8 cellular contexts compared by ENCODE assay signal in genomic region chr10:27360581-27361172, GRCh38.
DNase-seq lines count a peak whose midpoint lies in the region; ATAC-seq and TF ChIP-seq lines count a peak whose summit lies in the region.

No MANE protein-coding gene starts in this region.

- CTCF ChIA-PET in GM10248 (lab: Yijun Ruan, JAX) = interaction anchor here (0.6 to 2.2 kb wide), 24 partner anchors 9 to 635 kb away, joined by 3 to 13 read pairs (median 4); no protein-coding TSS in a partner anchor
- CTCF ChIA-PET in SK-N-SH (lab: Yijun Ruan, JAX) = interaction anchor here (0.5 to 2.0 kb wide), 19 partner anchors 9 to 839 kb away, joined by 3 to 23 read pairs (median 4); partner anchors contain the start of gene ABI1

- POLR2A ChIA-PET in GM10248 (lab: Yijun Ruan, JAX) (no interaction called here), SK-N-SH (lab: Yijun Ruan, JAX) (no interaction called here)

- no peak overlapping the region for H3K4me3 Mint-ChIP-seq in H9

- H3K27me3 Mint-ChIP-seq in H9 (ENCODE audit: low read depth) = no peaks in the 10 kb centered on the region

- H4K5ac ChIP-seq in H9 (ENCODE audit: insufficient read length, low read depth, low read length) = no peak overlapping the region

- peak; percentile 100 for TF ChIP-seq RAD21 in SK-N-SH (IDR thresholded peaks at IDR 0.05; ENCODE audit: low read length)

- H4K20me1 ChIP-seq in H9 (ENCODE audit: control insufficient read depth, insufficient read depth, insufficient read length) (no peaks in the 10 kb centered on the region), MM.1S (ENCODE audit: insufficient read depth, low read length) (no peaks in the 10 kb centered on the region), SK-N-SH (ENCODE audit: insufficient read depth) (no peaks in the 10 kb centered on the region)

- H2AK5ac ChIP-seq in H9 (ENCODE audit: insufficient read length, low read length) = no peak overlapping the region

- H3T11ph ChIP-seq in H9 (ENCODE audit: low read length) = no peak overlapping the region

- H3K36me3 ChIP-seq in MM.1S (replicated peaks; ENCODE audit: insufficient read depth, low read length) (no peaks in the 10 kb centered on the region), SK-N-SH (replicated peaks in 1 of 2; ENCODE audit: control insufficient read depth in 1 of 2, insufficient read depth in 2 of 2, low read length in 1 of 2) (no peaks in the 10 kb centered on the region), psoas muscle (ENCODE audit: insufficient read depth in 1 of 2, low read depth in 1 of 2) (no peaks in the 10 kb centered on the region), aorta (ENCODE audit: control insufficient read depth in 1 of 2, insufficient read depth in 2 of 2, low read length in 1 of 2) (no peaks in the 10 kb centered on the region)

- H3F3A ChIP-seq in MM.1S (ENCODE audit: insufficient read depth, low read length) (no peaks in the 10 kb centered on the region), SK-N-SH (replicated peaks; ENCODE audit: insufficient read depth) (no peaks in the 10 kb centered on the region)

- no peak overlapping the region for H2BK15ac ChIP-seq in H9 (ENCODE audit: low read depth, low read length)

- H3K9me3 ChIP-seq in H9 (ENCODE audit: control insufficient read depth, low read depth, low read length) (no peaks in the 10 kb centered on the region), MM.1S (replicated peaks; ENCODE audit: insufficient read depth, low read length) (no peaks in the 10 kb centered on the region), SK-N-SH (no peaks in the 10 kb centered on the region), psoas muscle (no peaks in the 10 kb centered on the region), aorta (ENCODE audit: control insufficient read depth, low read length) (no peaks in the 10 kb centered on the region)

- no peak overlapping the region for H2BK120ac ChIP-seq in H9 (ENCODE audit: low read depth, low read length, poor library complexity, severe bottlenecking)

- no peak overlapping the region for H3K23ac ChIP-seq in H9 (ENCODE audit: insufficient read length, low read depth, low read length)

- no peak overlapping the region for H3K18ac ChIP-seq in H9 (ENCODE audit: insufficient read length, low read depth, low read length)

- H3K27ac ChIP-seq in H9 (ENCODE audit: insufficient read length, low read depth, low read length) (no peak overlapping the region), MM.1S (ENCODE audit: low read length) (no peak overlapping the region), SK-N-SH (ENCODE audit: low read depth in 2 of 2, low read length in 1 of 2) (no peak overlapping the region), psoas muscle (no peak overlapping the region), aorta (ENCODE audit: low read depth in 1 of 2, low read length in 2 of 2) (no peak overlapping the region)

- H3K4me3 ChIP-seq in MM.1S (ENCODE audit: low read length) (no peak overlapping the region), SK-N-SH (ENCODE audit: low read depth in 2 of 2, low read length in 1 of 2) (no peak overlapping the region; a peak in 1 of 4 replicates), psoas muscle (no peak overlapping the region), aorta (ENCODE audit: low read length in 2 of 2) (no peak overlapping the region)

- DNase-seq in GM10248 (ENCODE audit: extremely low spot score) (peak; percentile 67), H9 (peak; percentile 71), MM.1S (peak; percentile 77), SK-N-SH (peak; percentile 71), Right ventricle myocardium superior (peak; percentile 78), psoas muscle (peak; percentile 59 to 67), aorta (peak; percentile 75 to 82)
- peak; percentile 83 for DNase-seq in activated naive CD4-positive, alpha-beta T cell treated with anti-CD3 and anti-CD28 coated beads, Interleukin-2, amount 50 U/mL, for 16 hours

- H3K27me3 ChIP-seq in H9 (ENCODE audit: insufficient read depth, low read length) (no peaks in the 10 kb centered on the region), MM.1S (replicated peaks; ENCODE audit: insufficient read depth, low read length) (no peaks in the 10 kb centered on the region), SK-N-SH (ENCODE audit: insufficient read depth) (no peaks in the 10 kb centered on the region), psoas muscle (ENCODE audit: insufficient read depth in 3 of 3, low read length in 2 of 3) (no peaks in the 10 kb centered on the region), aorta (ENCODE audit: control insufficient read depth in 1 of 2, insufficient read depth in 2 of 2, low read length in 1 of 2) (no peaks in the 10 kb centered on the region)

- no peak overlapping the region for H3K27ac Mint-ChIP-seq in H9

- no peaks in the 10 kb centered on the region for H3K4me1 Mint-ChIP-seq in H9

- H3K4ac ChIP-seq in H9 (ENCODE audit: low read depth, low read length) = no peak overlapping the region

- no CpG with 5 or more reads among the region's 3 CpGs for WGBS in H9 (ENCODE audit: extremely low coverage, insufficient read length, low lambda C conversion rate)
- 4% methylated on average over 3 of the region's 3 CpGs for WGBS in SK-N-SH (ENCODE audit: low lambda C conversion rate)
- WGBS in psoas muscle, 3 donors = 15 to 22% (median 17%) methylated on average over 3 of the region's 3 CpGs
- WGBS in aorta, 2 donors = 20 to 22% methylated on average over 3 of the region's 3 CpGs

- H2AFZ ChIP-seq in H9 (ENCODE audit: low read length) (no peak overlapping the region), MM.1S (ENCODE audit: low read length) (no peak overlapping the region), SK-N-SH (ENCODE audit: low read depth) (no peak overlapping the region; the same call in 1 of the 2 replicates)

- no peak overlapping the region for H2BK5ac ChIP-seq in H9 (ENCODE audit: insufficient read length, low read length)

- H3K79me2 ChIP-seq in H9 (ENCODE audit: insufficient read depth, low read length) (no peaks in the 10 kb centered on the region), MM.1S (ENCODE audit: low read length) (no peaks in the 10 kb centered on the region), SK-N-SH (ENCODE audit: insufficient read depth) (no peaks in the 10 kb centered on the region)

- no peak for TF ChIP-seq EP300 in SK-N-SH (IDR thresholded peaks at IDR 0.05; ENCODE audit: borderline replicate concordance in 1 of 2, low read depth in 1 of 2, low read length in 1 of 2)

- ATAC-seq in Right ventricle myocardium superior (ENCODE audit: poor library complexity) (peak; percentile 82), psoas muscle (peak in 3 of 4 donors; percentile 57 to 69 (median 64)), aorta (ENCODE audit: low FRiP score) (no peak)

- H3K4me1 ChIP-seq in H9 (ENCODE audit: insufficient read depth, low read length) = no peaks in the 10 kb centered on the region
- H3K4me1 ChIP-seq in MM.1S (ENCODE audit: low read length) = peaks cover 3% of the 10 kb centered on the region; the same call in 1 of the 2 replicates
- H3K4me1 ChIP-seq in SK-N-SH (ENCODE audit: control insufficient read depth in 1 of 2, insufficient read depth in 2 of 2, low read depth in 1 of 2, low read length in 1 of 2) = no peaks in the 10 kb centered on the region; a peak in 1 of 4 replicates
- H3K4me1 ChIP-seq in psoas muscle = no peaks in the 10 kb centered on the region
- no peaks in the 10 kb centered on the region for H3K4me1 ChIP-seq in aorta (ENCODE audit: control insufficient read depth in 1 of 2, insufficient read depth in 2 of 2, low read length in 2 of 2)

- H3K23me2 ChIP-seq in H9 (ENCODE audit: insufficient read length, low read depth, low read length, poor library complexity, severe bottlenecking) = no peaks in the 10 kb centered on the region

- no peak overlapping the region for H3K9ac ChIP-seq in H9 (ENCODE audit: extremely low read depth, insufficient read length, low read length)
- H3K9ac ChIP-seq in MM.1S (ENCODE audit: low read length) = no peak overlapping the region
- H3K9ac ChIP-seq in SK-N-SH = no peak overlapping the region

- H3K56ac ChIP-seq in H9 (ENCODE audit: insufficient read length, low read depth, low read length) = no peak overlapping the region

- no peaks in the 10 kb centered on the region for H3K9me2 ChIP-seq in MM.1S (replicated peaks; ENCODE audit: insufficient read depth, low read length)
- H3K9me2 ChIP-seq in SK-N-SH = no peaks in the 10 kb centered on the region

- no peak overlapping the region for H3K14ac ChIP-seq in H9 (ENCODE audit: insufficient read depth, low read length)

- intact Hi-C loops in Right ventricle myocardium superior (cut with DNase I) (no loop called here), psoas muscle (cut with DNase I) (no loop called here), aorta (cut with DNase I) (loop anchor here in 1 of 2 donors (5.0 kb wide), 1 partner anchor 138 kb away; no protein-coding TSS in a partner anchor)

- TF ChIP-seq CTCF in GM10248 (IDR thresholded peaks at IDR 0.05; ENCODE audit: control extremely low read depth, extremely low read depth, low read depth, missing control alignments) = peak; percentile 93
- TF ChIP-seq CTCF in H9 (conservative IDR thresholded peaks at IDR 0.05) = peak; percentile 97
- TF ChIP-seq CTCF in MM.1S (IDR thresholded peaks at IDR 0.05; ENCODE audit: low read length) = peak; percentile 81
- TF ChIP-seq CTCF in SK-N-SH (IDR thresholded peaks at IDR 0.05) = peak; percentile 80
- peak; percentile 50 for TF ChIP-seq CTCF in psoas muscle (IDR thresholded peaks at IDR 0.05)

- H2BK20ac ChIP-seq in H9 (ENCODE audit: low read depth, low read length, poor library complexity, severe bottlenecking) = no peak overlapping the region

- no peak overlapping the region for H4K8ac ChIP-seq in H9 (replicated peaks; ENCODE audit: insufficient read length, low read depth, low read length)

- H3K9me3 Mint-ChIP-seq in H9 = no peaks in the 10 kb centered on the region

- no peaks in the 10 kb centered on the region for H3K36me3 Mint-ChIP-seq in H9 (ENCODE audit: insufficient read depth in 1 of 3, low read depth in 3 of 3)

- H3K4me2 ChIP-seq in H9 (ENCODE audit: insufficient read depth, insufficient read length, low read length) = no peak overlapping the region
- no peak overlapping the region for H3K4me2 ChIP-seq in MM.1S (ENCODE audit: low read depth, low read length)
- H3K4me2 ChIP-seq in SK-N-SH = no peak overlapping the region

- H3K79me1 ChIP-seq in H9 (ENCODE audit: insufficient read depth, low read depth, low read length, poor library complexity, severe bottlenecking) = no peaks in the 10 kb centered on the region

- H2BK12ac ChIP-seq in H9 (ENCODE audit: insufficient read length, low read depth, low read length) = no peak overlapping the region

- no peak overlapping the region for H4K91ac ChIP-seq in H9 (ENCODE audit: insufficient read length, low read depth, low read length)

TF ChIP-seq in SK-N-SH, 30 proteins besides CTCF, POLR2A, EP300 and RAD21 (continues in another document):
- TF ChIP-seq SIN3A (IDR thresholded peaks at IDR 0.05; ENCODE audit: borderline replicate concordance, low read depth, low read length) = no peak
- 0 out of 2 replicates have a peak, but pooled peaks have one; percentile 25 for TF ChIP-seq MXI1 (IDR thresholded peaks at IDR 0.05; ENCODE audit: low read depth, low read length)
- TF ChIP-seq TAF1 (IDR thresholded peaks at IDR 0.05; ENCODE audit: borderline replicate concordance, low read depth, low read length) = no peak
- TF ChIP-seq TEAD4 (IDR thresholded peaks at IDR 0.05; ENCODE audit: borderline replicate concordance, insufficient read depth) = no peak
- peak; percentile 46 for TF ChIP-seq CHD2 (IDR thresholded peaks at IDR 0.05; ENCODE audit: low read length, partially characterized antibody)
